ENCODE assay signal across 8 cellular contexts in genomic region chrX:45850775-45851433, GRCh38.
DNase-seq lines count a peak whose midpoint lies in the region; ATAC-seq and TF ChIP-seq lines count a peak whose summit lies in the region.

No MANE protein-coding gene starts in this region.

- POLR2A ChIA-PET in WTC11 (lab: Charles Lee) = interaction anchor here (0.7 kb wide), 1 partner anchor 380 kb away, joined by 4 read pairs; no protein-coding TSS in a partner anchor

- peaks cover 46% of the 10 kb centered on the region for H3K4me1 Mint-ChIP-seq in WTC11

- H3K36me3 ChIP-seq in mesenchymal stem cell (ENCODE audit: control insufficient read depth in 1 of 2, insufficient read depth in 2 of 2, low read depth in 1 of 2, low read length in 2 of 2) (peaks cover 8 to 10% of the 10 kb centered on the region in 2 experiments), thoracic aorta (no peaks in the 10 kb centered on the region)

- 0% methylated on average over 1 of the region's 54 CpGs for WGBS in mesenchymal stem cell

- CTCF ChIA-PET in WTC11 (lab: Charles Lee) = interaction anchor here (2.0 kb wide), 1 partner anchor 49 kb away, joined by 4 read pairs; no protein-coding TSS in a partner anchor

- H3K4ac ChIP-seq in mesenchymal stem cell (ENCODE audit: low read depth in 1 of 2, low read length in 2 of 2) = no peak overlapping the region

- no peaks in the 10 kb centered on the region for H3K9me3 Mint-ChIP-seq in WTC11

- peak overlapping the region; percentile 97 for H3K4me3 Mint-ChIP-seq in WTC11

- no peaks in the 10 kb centered on the region for H3K9me3 ChIP-seq in mesenchymal stem cell (ENCODE audit: control insufficient read depth, low read length)
- H3K9me3 ChIP-seq in thoracic aorta = no peaks in the 10 kb centered on the region

- H3K27ac ChIP-seq in dorsolateral prefrontal cortex = peak overlapping the region in 29 of 59 donors; percentile 1 to 75 (median 48)
- peak overlapping the region; percentile 58 for H3K27ac ChIP-seq in mesenchymal stem cell (ENCODE audit: low read length, poor library complexity, severe bottlenecking)
- H3K27ac ChIP-seq in thoracic aorta = no peak overlapping the region

- H3K4me1 ChIP-seq in mesenchymal stem cell (ENCODE audit: control insufficient read depth, insufficient read depth, low read depth, low read length) (peaks cover 2% of the 10 kb centered on the region), thoracic aorta (ENCODE audit: control insufficient read depth in 1 of 2, low read depth in 2 of 2) (no peaks in the 10 kb centered on the region)

- peak overlapping the region; percentile 11 for H4K91ac ChIP-seq in mesenchymal stem cell (ENCODE audit: low read length)

- H3K36me3 Mint-ChIP-seq in WTC11 = peaks cover 34% of the 10 kb centered on the region

- intact Hi-C loops in dorsolateral prefrontal cortex (cut with DNase I) = no loop called here

- peak overlapping the region; percentile 2 for H2BK15ac ChIP-seq in mesenchymal stem cell (ENCODE audit: low read depth, poor library complexity, severe bottlenecking)

- DNase-seq in AG09309 (ENCODE audit: low read depth) (no peak), HT-29 (ENCODE audit: low spot score) (peak; percentile 68), WTC11 (ENCODE audit: low spot score) (peak; percentile 28), dorsolateral prefrontal cortex (no peak), mesenchymal stem cell (peak; percentile 51), thoracic aorta (ENCODE audit: low spot score) (no peak)

- no peak overlapping the region for H2BK5ac ChIP-seq in mesenchymal stem cell (ENCODE audit: low read depth, low read length, poor library complexity, severe bottlenecking)

- peak overlapping the region in 1 of 2 experiments; percentile 83 for H3K14ac ChIP-seq in mesenchymal stem cell (ENCODE audit: low read length in 2 of 2)

- ATAC-seq in WTC11 (peak; percentile 38), thoracic aorta (ENCODE audit: insufficient number of reproducible peaks, low FRiP score, low read depth) (no peak), HG02623 (IDR thresholded peaks at IDR 0.05; ENCODE audit: unreplicated experiment) (no peak), GM19395 (IDR thresholded peaks at IDR 0.05; ENCODE audit: unreplicated experiment) (no peak)

- H2BK12ac ChIP-seq in mesenchymal stem cell (ENCODE audit: low read length in 2 of 2) = no peak overlapping the region

- peak overlapping the region; percentile 90 for H3K27ac Mint-ChIP-seq in WTC11

- no peak overlapping the region for H4K8ac ChIP-seq in mesenchymal stem cell (ENCODE audit: low read length)

- H2BK120ac ChIP-seq in mesenchymal stem cell (ENCODE audit: low read depth, low read length) = no peak overlapping the region

- peak overlapping the region; percentile 23 for H2AFZ ChIP-seq in mesenchymal stem cell (ENCODE audit: low read depth, low read length)

- no peaks in the 10 kb centered on the region for H3K27me3 Mint-ChIP-seq in WTC11 (ENCODE audit: low read depth)

- H3K4me3 ChIP-seq in AG09309 (ENCODE audit: control insufficient read depth, low read depth, low read length) (peak overlapping the region; percentile 77), dorsolateral prefrontal cortex (peak overlapping the region; percentile 11 to 68 (median 52)), mesenchymal stem cell (ENCODE audit: insufficient read depth in 1 of 2, low read depth in 1 of 2, low read length in 2 of 2) (peak overlapping the region; percentile 78 to 88), thoracic aorta (peak overlapping the region; percentile 75)

- peak overlapping the region; percentile 91 for H3K9ac ChIP-seq in mesenchymal stem cell (ENCODE audit: low read length)

- H3K4me2 ChIP-seq in mesenchymal stem cell (ENCODE audit: low read length, poor library complexity, severe bottlenecking) = peak overlapping the region; percentile 63

- peak overlapping the region in 1 of 2 experiments; percentile 56 for H3K18ac ChIP-seq in mesenchymal stem cell (ENCODE audit: low read depth in 1 of 2, low read length in 2 of 2)

- TF ChIP-seq CTCF in AG09309 (IDR thresholded peaks at IDR 0.05; ENCODE audit: control insufficient read depth, insufficient read depth, low read depth, low read length, missing control alignments) (no peak), WTC11 (IDR thresholded peaks at IDR 0.05) (no peak), dorsolateral prefrontal cortex (IDR thresholded peaks at IDR 0.05 in 54 of 56, conservative IDR thresholded peaks at IDR 0.05 in 2 of 56; ENCODE audit: low read depth in 1 of 56, partially characterized antibody in 56 of 56) (no peak), thoracic aorta (IDR thresholded peaks at IDR 0.05) (no peak)

- H3K79me1 ChIP-seq in mesenchymal stem cell (replicated peaks; ENCODE audit: low read length, poor library complexity, severe bottlenecking) = no peaks in the 10 kb centered on the region

- peak overlapping the region in 1 of 2 experiments; percentile 59 for H3K23ac ChIP-seq in mesenchymal stem cell (ENCODE audit: low read length in 2 of 2)

- H2AK5ac ChIP-seq in mesenchymal stem cell (ENCODE audit: low read length, severe bottlenecking) = no peak overlapping the region

- H3K27me3 ChIP-seq in dorsolateral prefrontal cortex (peaks cover 0 to 67% (median 22%) of the 10 kb centered on the region in 45 donors), mesenchymal stem cell (ENCODE audit: control insufficient read depth in 1 of 2, insufficient read depth in 1 of 2, low read length in 2 of 2) (peaks cover 0 to 48% of the 10 kb centered on the region in 2 experiments), thoracic aorta (replicated peaks; ENCODE audit: insufficient read depth) (no peaks in the 10 kb centered on the region)

TF ChIP-seq in WTC11, 78 proteins besides CTCF, POLR2A, EP300 and RAD21:
- 0 out of 2 replicates have a peak, but pooled peaks have one; percentile 21 for TF ChIP-seq GABPB1 (CRISPR knock-in tag; IDR thresholded peaks at IDR 0.05)
- TF ChIP-seq JAZF1 (CRISPR knock-in tag; IDR thresholded peaks at IDR 0.05) = no peak
- no peak for TF ChIP-seq MYBL2 (CRISPR knock-in tag; IDR thresholded peaks at IDR 0.05)
- no peak for TF ChIP-seq ZNF121 (CRISPR knock-in tag; IDR thresholded peaks at IDR 0.05)
- TF ChIP-seq ATF1 (CRISPR knock-in tag; IDR thresholded peaks at IDR 0.05) = no peak
- TF ChIP-seq TEAD1 (CRISPR knock-in tag; IDR thresholded peaks at IDR 0.05) = no peak
- TF ChIP-seq USF1 (CRISPR knock-in tag; IDR thresholded peaks at IDR 0.05) = no peak
- TF ChIP-seq FOXP4 (CRISPR knock-in tag; IDR thresholded peaks at IDR 0.05) = 0 out of 2 replicates have a peak, but pooled peaks have one; percentile 14
- TF ChIP-seq ZNF138 (CRISPR knock-in tag; conservative IDR thresholded peaks at IDR 0.05) = no peak
- TF ChIP-seq, protein P1, sequence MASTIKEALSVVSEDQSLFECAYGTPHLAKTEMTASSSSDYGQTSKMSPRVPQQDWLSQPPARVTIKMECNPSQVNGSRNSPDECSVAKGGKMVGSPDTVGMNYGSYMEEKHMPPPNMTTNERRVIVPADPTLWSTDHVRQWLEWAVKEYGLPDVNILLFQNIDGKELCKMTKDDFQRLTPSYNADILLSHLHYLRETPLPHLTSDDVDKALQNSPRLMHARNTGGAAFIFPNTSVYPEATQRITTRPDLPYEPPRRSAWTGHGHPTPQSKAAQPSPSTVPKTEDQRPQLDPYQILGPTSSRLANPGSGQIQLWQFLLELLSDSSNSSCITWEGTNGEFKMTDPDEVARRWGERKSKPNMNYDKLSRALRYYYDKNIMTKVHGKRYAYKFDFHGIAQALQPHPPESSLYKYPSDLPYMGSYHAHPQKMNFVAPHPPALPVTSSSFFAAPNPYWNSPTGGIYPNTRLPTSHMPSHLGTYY (CRISPR knock-in tag; IDR thresholded peaks at IDR 0.05) = no peak
- TF ChIP-seq SMAD4 (CRISPR knock-in tag; IDR thresholded peaks at IDR 0.05) = no peak
- no peak for TF ChIP-seq ZNF219 (CRISPR knock-in tag; IDR thresholded peaks at IDR 0.05; ENCODE audit: borderline replicate concordance)
- TF ChIP-seq SP1 (CRISPR knock-in tag; conservative IDR thresholded peaks at IDR 0.05) = no peak

Comparison
In these comparisons a context has a peak if more than half of its experiments do, and no peak if none do; other contexts are left out.
1. DNase-seq: peak in HT-29 (single experiment), WTC11 (single experiment) and mesenchymal stem cell (single experiment); none in AG09309 (single experiment), dorsolateral prefrontal cortex (0 of 10) and thoracic aorta (single experiment).
2. Peak in every context shown above with its lines, with median percentiles within 50 percentile points of each other: H3K4me3 ChIP-seq.